ENCODE assay signal across 23 cellular contexts in the genomic region with DNA sequence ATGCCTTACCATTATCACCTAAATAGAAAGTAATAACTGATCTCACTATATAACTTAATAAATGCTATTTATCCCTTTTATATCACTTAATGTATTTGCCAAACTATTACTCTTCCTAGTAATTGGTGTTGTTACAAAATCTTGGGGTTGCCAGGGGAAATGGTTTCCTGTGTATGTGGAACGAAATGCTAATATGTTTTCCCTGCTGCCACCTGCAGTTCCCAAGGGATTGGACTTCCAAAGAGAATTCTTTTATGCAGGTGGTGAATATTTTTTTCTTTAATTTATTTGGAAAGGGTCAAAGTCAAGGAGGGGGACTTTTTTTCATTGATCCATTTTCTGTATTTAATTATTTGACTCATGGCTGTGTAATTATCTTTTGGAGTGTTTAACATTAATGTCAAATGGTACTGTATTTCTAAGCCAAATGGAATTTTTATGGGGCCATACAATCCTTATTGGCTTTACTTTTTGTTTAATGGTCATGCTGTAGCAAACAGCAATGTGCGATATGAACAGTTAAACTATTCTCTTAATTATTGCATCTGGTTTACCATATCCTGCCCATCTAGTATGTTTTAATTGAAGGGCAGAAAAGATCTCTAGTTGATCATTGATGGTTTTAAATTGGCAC.
DNase-seq lines count a peak whose midpoint lies in the region; ATAC-seq and TF ChIP-seq lines count a peak whose summit lies in the region.
"Had no signal": no experiment of that assay in that cellular context is flagged by ENCODE, and none has a peak within 500 bp of the region (broad histone marks: within the 10 kb centered on the region; RNA-seq: fewer than 3 reads in every experiment).

No MANE protein-coding gene starts in this region.

- no peak overlapping the region for H3K23ac ChIP-seq in H9 (ENCODE audit: insufficient read length, low read depth, low read length)

- H2BK5ac ChIP-seq in H9 (ENCODE audit: insufficient read length, low read length) = no peak overlapping the region

- no peaks in the 10 kb centered on the region for H3K27me3 ChIP-seq in H9 (ENCODE audit: insufficient read depth, low read length)
- H3K27me3 ChIP-seq: upper lobe of left lung had no signal

- no peak overlapping the region for H3K27ac ChIP-seq in H9 (ENCODE audit: insufficient read length, low read depth, low read length)
- H3K27ac ChIP-seq: upper lobe of left lung had no signal

- no peaks in the 10 kb centered on the region for H3K79me2 ChIP-seq in H9 (ENCODE audit: insufficient read depth, low read length)

- no peak overlapping the region for H3T11ph ChIP-seq in H9 (ENCODE audit: low read length)

- no peak overlapping the region for H2AK5ac ChIP-seq in H9 (ENCODE audit: insufficient read length, low read length)

- H3K4me1 ChIP-seq in H9 (ENCODE audit: insufficient read depth, low read length) = no peaks in the 10 kb centered on the region

- H3K23me2 ChIP-seq in H9 (ENCODE audit: insufficient read length, low read depth, low read length, poor library complexity, severe bottlenecking) = no peaks in the 10 kb centered on the region

- H3K9me3 Mint-ChIP-seq in H9 = no peaks in the 10 kb centered on the region

- no peak overlapping the region for H2BK12ac ChIP-seq in H9 (ENCODE audit: insufficient read length, low read depth, low read length)

- WGBS in H9 (ENCODE audit: extremely low coverage, insufficient read length, low lambda C conversion rate) = no CpG with 5 or more reads among the region's 2 CpGs

- no peak overlapping the region for H3K4me2 ChIP-seq in H9 (ENCODE audit: insufficient read depth, insufficient read length, low read length)

- no peak overlapping the region for H4K91ac ChIP-seq in H9 (ENCODE audit: insufficient read length, low read depth, low read length)

- peaks cover 0 to 3% of the 10 kb centered on the region in 2 experiments; a peak in 1 of 4 replicates for H3K4me1 Mint-ChIP-seq in H9

- H3K27ac Mint-ChIP-seq in H9 = no peak overlapping the region
- H3K27ac Mint-ChIP-seq: activated CD8-positive, alpha-beta T cell treated with anti-CD3 and anti-CD28 coated beads for 36 hours; B cell; dendritic cell treated with granulocyte-macrophage colony-stimulating factor and Interleukin-4, amounts not matched to agents 40 ng/mL and 50 ng/mL, for 4 days had no signal

- no peak overlapping the region for H4K5ac ChIP-seq in H9 (ENCODE audit: insufficient read length, low read depth, low read length)

- peak; percentile 8 for DNase-seq in DMS79 treated with DMSO at 0.1 percent for 48 hours (lab: John Stamatoyannopoulos, UW)
- DNase-seq in DMS79 (lab: John Stamatoyannopoulos, UW) = no peak
- DNase-seq in NCI-H1105 treated with DMSO at 0.1 percent for 48 hours (lab: John Stamatoyannopoulos, UW) = peak; percentile 98
- DNase-seq in NCI-H748 treated with DMSO at 0.1 percent for 48 hours (lab: John Stamatoyannopoulos, UW) = peak; percentile 94
- DNase-seq in renal cortical epithelial cell (ENCODE audit: low read depth) = peak; percentile 6
- DNase-seq in H9 = no peak
- DNase-seq in HPDE6-E6E7 (ENCODE audit: extremely low spot score) = no peak
- DNase-seq: 8988T; activated CD4-positive, CD25-positive, alpha-beta regulatory T cell; activated CD8-positive, alpha-beta T cell treated with anti-CD3 and anti-CD28 coated beads for 36 hours; activated naive CD4-positive, alpha-beta T cell; activated T-cell treated with anti-CD3 and anti-CD28 coated beads, Interleukin-2, amount 50 U/mL, for 1 hour; amygdala; Calu3; GOT3; NCI-H510A; stimulated activated CD4-positive, alpha-beta T cell treated with anti-CD3 and anti-CD28 coated beads, Interleukin-12 subunit alpha, Interleukin-12 subunit beta, amount 100 ng/mL, for 4 hours; T1000; upper lobe of left lung had no signal

- no peaks in the 10 kb centered on the region for H3K79me1 ChIP-seq in H9 (ENCODE audit: insufficient read depth, low read depth, low read length, poor library complexity, severe bottlenecking)

- no peak overlapping the region for H3K18ac ChIP-seq in H9 (ENCODE audit: insufficient read length, low read depth, low read length)

- H3K9me3 ChIP-seq in H9 (ENCODE audit: control insufficient read depth, low read depth, low read length) = no peaks in the 10 kb centered on the region
- H3K9me3 ChIP-seq: upper lobe of left lung had no signal

- H3K36me3 Mint-ChIP-seq in H9 (ENCODE audit: insufficient read depth in 1 of 3, low read depth in 3 of 3) = no peaks in the 10 kb centered on the region

- no peak overlapping the region for H3K14ac ChIP-seq in H9 (ENCODE audit: insufficient read depth, low read length)

- H3K4me3 Mint-ChIP-seq in H9 = no peak overlapping the region
- H3K4me3 Mint-ChIP-seq: activated CD8-positive, alpha-beta T cell treated with anti-CD3 and anti-CD28 coated beads for 36 hours; B cell; dendritic cell treated with granulocyte-macrophage colony-stimulating factor and Interleukin-4, amounts not matched to agents 40 ng/mL and 50 ng/mL, for 4 days had no signal

- no peak overlapping the region for H3K56ac ChIP-seq in H9 (ENCODE audit: insufficient read length, low read depth, low read length)

- no peak overlapping the region for H2BK120ac ChIP-seq in H9 (ENCODE audit: low read depth, low read length, poor library complexity, severe bottlenecking)

- no peak for TF ChIP-seq CTCF in H9 (conservative IDR thresholded peaks at IDR 0.05)

- H3K4ac ChIP-seq in H9 (ENCODE audit: low read depth, low read length) = no peak overlapping the region

- H2BK20ac ChIP-seq in H9 (ENCODE audit: low read depth, low read length, poor library complexity, severe bottlenecking) = no peak overlapping the region

- no peaks in the 10 kb centered on the region for H4K20me1 ChIP-seq in H9 (ENCODE audit: control insufficient read depth, insufficient read depth, insufficient read length)

- H4K8ac ChIP-seq in H9 (replicated peaks; ENCODE audit: insufficient read length, low read depth, low read length) = no peak overlapping the region

- no peak for ATAC-seq in HG03442 (IDR thresholded peaks at IDR 0.05; ENCODE audit: unreplicated experiment)
- ATAC-seq: activated CD8-positive, alpha-beta T cell treated with anti-CD3 and anti-CD28 coated beads for 36 hours; GM12878 had no signal

- no peaks in the 10 kb centered on the region for H3K27me3 Mint-ChIP-seq in H9 (ENCODE audit: low read depth)
- H3K27me3 Mint-ChIP-seq: activated CD8-positive, alpha-beta T cell treated with anti-CD3 and anti-CD28 coated beads for 36 hours; B cell; dendritic cell treated with granulocyte-macrophage colony-stimulating factor and Interleukin-4, amounts not matched to agents 40 ng/mL and 50 ng/mL, for 4 days had no signal

- no peak overlapping the region for H2AFZ ChIP-seq in H9 (ENCODE audit: low read length)

- H2BK15ac ChIP-seq in H9 (ENCODE audit: low read depth, low read length) = no peak overlapping the region

- no peak overlapping the region for H3K9ac ChIP-seq in H9 (ENCODE audit: extremely low read depth, insufficient read length, low read length)

Comparison
In these comparisons a context has a peak if more than half of its experiments do, and no peak if none do; other contexts are left out.
1. DNase-seq: peak in DMS79 treated with DMSO at 0.1 percent for 48 hours (single experiment), NCI-H1105 treated with DMSO at 0.1 percent for 48 hours (single experiment), NCI-H748 treated with DMSO at 0.1 percent for 48 hours (single experiment) and renal cortical epithelial cell (single experiment); none in DMS79 (single experiment), H9 (single experiment) and HPDE6-E6E7 (single experiment).